1 cellular context compared by ENCODE assay signal in the genomic region with DNA sequence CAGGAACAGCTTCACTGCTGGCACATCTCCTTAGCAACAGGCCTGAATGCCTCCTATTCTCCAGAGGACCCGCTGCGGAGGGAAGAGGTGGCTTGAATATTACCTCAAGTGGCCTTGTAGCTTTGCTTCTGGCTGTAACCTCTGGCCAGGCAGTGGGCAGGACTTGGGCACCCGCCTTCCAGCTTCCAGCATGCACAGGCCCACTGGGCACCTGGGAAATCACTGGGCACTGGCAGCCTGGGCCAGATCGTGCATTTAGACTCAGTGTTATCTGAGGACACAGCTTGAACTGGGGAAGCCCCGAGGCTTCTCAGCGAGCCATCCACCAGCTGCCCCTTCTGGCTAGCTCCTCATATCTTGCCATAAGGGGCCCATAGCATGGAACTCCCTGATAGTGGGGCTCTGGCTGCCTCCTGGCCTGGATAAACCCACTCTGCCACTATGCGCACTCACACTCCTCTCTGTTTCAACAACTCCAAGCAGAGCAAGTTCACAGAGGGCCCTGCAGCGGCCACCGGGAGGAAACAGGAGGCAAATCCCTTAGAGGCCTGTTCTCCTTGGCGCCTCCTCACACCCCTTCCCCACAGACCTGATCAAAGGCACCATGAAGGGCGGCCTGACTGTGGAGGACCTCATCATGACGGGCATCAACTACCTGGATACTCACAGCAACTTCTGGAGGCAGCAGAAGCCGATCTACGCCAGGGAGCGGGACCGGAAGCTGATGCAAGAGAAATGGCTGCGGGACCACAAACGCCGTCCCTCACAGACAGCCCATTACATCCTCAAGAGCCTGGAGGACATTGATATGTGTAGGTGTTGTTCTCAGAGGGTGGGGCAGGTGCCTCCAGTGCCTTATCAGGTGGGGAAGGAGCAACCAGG.
A peak's percentile ranks its signal among the peaks of the same experiment; 100 is the strongest.
TF ChIP-seq lines count a peak whose summit lies in the region.

No MANE protein-coding gene starts in this region.

TF ChIP-seq in K562, 482 proteins besides CTCF, POLR2A, EP300 and RAD21 (continued from another document and continues in another):
- TF ChIP-seq MXI1 (IDR thresholded peaks at IDR 0.05; ENCODE audit: low read depth, low read length) (no peak), PRMT5 (CRISPR knock-in tag; IDR thresholded peaks at IDR 0.05) (no peak), MEF2A (IDR thresholded peaks at IDR 0.05; ENCODE audit: control insufficient read depth, low read depth, low read length) (no peak), KDM1A (IDR thresholded peaks at IDR 0.05) (no peak), TEAD4 (IDR thresholded peaks at IDR 0.05; ENCODE audit: low read length) (peak; percentile 81), TEAD4 (CRISPR knock-in tag; IDR thresholded peaks at IDR 0.05; ENCODE audit: borderline replicate concordance) (no peak), ZNF766 (CRISPR knock-in tag; conservative IDR thresholded peaks at IDR 0.05) (0 out of 2 replicates have a peak, but pooled peaks have one; percentile 50), CBX8 (IDR thresholded peaks at IDR 0.05; ENCODE audit: borderline replicate concordance, extremely low read depth, low read depth, low read length, poor library complexity, severe bottlenecking) (no peak), POLR2G (IDR thresholded peaks at IDR 0.05; ENCODE audit: low read depth, low read length) (no peak; the same call in 1 of the 2 replicates), ZNF584 (CRISPR knock-in tag; IDR thresholded peaks at IDR 0.05; ENCODE audit: low read depth) (no peak), FOXM1 (IDR thresholded peaks at IDR 0.05; ENCODE audit: low read depth) (no peak; the same call in 1 of the 2 replicates), FOXM1 (CRISPR knock-in tag; IDR thresholded peaks at IDR 0.05; ENCODE audit: low read depth) (no peak), TRIM24 (IDR thresholded peaks at IDR 0.05) (peak; percentile 66 to 68; a peak in 3 of 4 replicates), KLF13 (tag; IDR thresholded peaks at IDR 0.05; ENCODE audit: borderline replicate concordance, low read depth) (no peak), CBX1 (IDR thresholded peaks at IDR 0.05; ENCODE audit: low read depth) (no peak), TEAD1 (CRISPR knock-in tag; IDR thresholded peaks at IDR 0.05) (no peak), ZNF197 (CRISPR knock-in tag; IDR thresholded peaks at IDR 0.05; ENCODE audit: low read depth) (no peak), TAL1 (IDR thresholded peaks at IDR 0.05) (peak; percentile 81; the same call in 1 of the 2 replicates), ELF2 (CRISPR knock-in tag; IDR thresholded peaks at IDR 0.05) (no peak), MBD2 (IDR thresholded peaks at IDR 0.05; ENCODE audit: borderline replicate concordance, low read depth) (no peak), ZNF507 (tag; conservative IDR thresholded peaks at IDR 0.05) (no peak), MAFF (IDR thresholded peaks at IDR 0.05; ENCODE audit: low read length) (no peak), NFRKB (IDR thresholded peaks at IDR 0.05; ENCODE audit: low read depth) (peak; percentile 83), TAF1 (IDR thresholded peaks at IDR 0.05; ENCODE audit: control insufficient read depth, extremely low read depth, insufficient read depth, low read length, severe bottlenecking) (no peak), TCF7L2 (IDR thresholded peaks at IDR 0.05; ENCODE audit: low read depth, low read length) (no peak), MTA3 (IDR thresholded peaks at IDR 0.05; ENCODE audit: borderline replicate concordance) (0 out of 2 replicates have a peak, but pooled peaks have one; percentile 27), SMARCE1 (IDR thresholded peaks at IDR 0.05) (no peak), FOXJ2 (tag; IDR thresholded peaks at IDR 0.05) (no peak), ZNF12 (CRISPR knock-in tag; IDR thresholded peaks at IDR 0.05) (no peak), TBL1XR1 (IDR thresholded peaks at IDR 0.05; ENCODE audit: low read length in 2 of 2) (no peak), PHF21A (IDR thresholded peaks at IDR 0.05; ENCODE audit: borderline replicate concordance, low read depth) (no peak), TARDBP (IDR thresholded peaks at IDR 0.05) (no peak), ILF3 (IDR thresholded peaks at IDR 0.05; ENCODE audit: borderline replicate concordance) (no peak), MED1 (CRISPR knock-in tag; IDR thresholded peaks at IDR 0.05; ENCODE audit: borderline replicate concordance) (no peak), NCOA6 (IDR thresholded peaks at IDR 0.05) (no peak), ETV1 (tag; conservative IDR thresholded peaks at IDR 0.05; ENCODE audit: low read depth) (peak; percentile 69; the same call in 1 of the 2 replicates), FOXK2 (conservative IDR thresholded peaks at IDR 0.05 in 1 of 2, IDR thresholded peaks at IDR 0.05 in 1 of 2; ENCODE audit: low read depth in 2 of 2) (no peak), NFATC3 (IDR thresholded peaks at IDR 0.05) (no peak), ESRRB (CRISPR knock-in tag; IDR thresholded peaks at IDR 0.05; ENCODE audit: borderline replicate concordance) (no peak), ZNF146 (CRISPR knock-in tag; IDR thresholded peaks at IDR 0.05; ENCODE audit: unreplicated experiment) (no peak), ILK (tag; IDR thresholded peaks at IDR 0.05; ENCODE audit: borderline replicate concordance, low read depth) (no peak), YY1 (IDR thresholded peaks at IDR 0.05; ENCODE audit: borderline replicate concordance in 1 of 3, control insufficient read depth in 1 of 3, extremely low read depth in 1 of 3, insufficient read depth in 3 of 3, insufficient read length in 1 of 3, insufficient replicate concordance in 2 of 3, low read depth in 1 of 3, low read length in 2 of 3) (peak in 1 of 3 experiments; percentile 28), IFI16 (CRISPR knock-in tag; IDR thresholded peaks at IDR 0.05) (no peak), SIN3A (IDR thresholded peaks at IDR 0.05; ENCODE audit: borderline replicate concordance in 2 of 2, control insufficient read depth in 1 of 2, low read depth in 2 of 2, low read length in 2 of 2) (no peak)
- TF ChIP-seq, protein P1, sequence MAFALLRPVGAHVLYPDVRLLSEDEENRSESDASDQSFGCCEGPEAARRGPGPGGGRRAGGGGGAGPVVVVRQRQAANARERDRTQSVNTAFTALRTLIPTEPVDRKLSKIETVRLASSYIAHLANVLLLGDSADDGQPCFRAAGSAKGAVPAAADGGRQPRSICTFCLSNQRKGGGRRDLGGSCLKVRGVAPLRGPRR (CRISPR knock-in tag; IDR thresholded peaks at IDR 0.05), result no peak
- TF ChIP-seq, protein P2, sequence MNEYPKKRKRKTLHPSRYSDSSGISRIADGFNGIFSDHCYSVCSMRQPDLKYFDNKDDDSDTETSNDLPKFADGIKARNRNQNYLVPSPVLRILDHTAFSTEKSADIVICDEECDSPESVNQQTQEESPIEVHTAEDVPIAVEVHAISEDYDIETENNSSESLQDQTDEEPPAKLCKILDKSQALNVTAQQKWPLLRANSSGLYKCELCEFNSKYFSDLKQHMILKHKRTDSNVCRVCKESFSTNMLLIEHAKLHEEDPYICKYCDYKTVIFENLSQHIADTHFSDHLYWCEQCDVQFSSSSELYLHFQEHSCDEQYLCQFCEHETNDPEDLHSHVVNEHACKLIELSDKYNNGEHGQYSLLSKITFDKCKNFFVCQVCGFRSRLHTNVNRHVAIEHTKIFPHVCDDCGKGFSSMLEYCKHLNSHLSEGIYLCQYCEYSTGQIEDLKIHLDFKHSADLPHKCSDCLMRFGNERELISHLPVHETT (CRISPR knock-in tag; conservative IDR thresholded peaks at IDR 0.05 in 1 of 2, IDR thresholded peaks at IDR 0.05 in 1 of 2), result peak in 1 of 2 experiments; percentile 79; a peak in 2 of 4 replicates
- TF ChIP-seq, protein P3, sequence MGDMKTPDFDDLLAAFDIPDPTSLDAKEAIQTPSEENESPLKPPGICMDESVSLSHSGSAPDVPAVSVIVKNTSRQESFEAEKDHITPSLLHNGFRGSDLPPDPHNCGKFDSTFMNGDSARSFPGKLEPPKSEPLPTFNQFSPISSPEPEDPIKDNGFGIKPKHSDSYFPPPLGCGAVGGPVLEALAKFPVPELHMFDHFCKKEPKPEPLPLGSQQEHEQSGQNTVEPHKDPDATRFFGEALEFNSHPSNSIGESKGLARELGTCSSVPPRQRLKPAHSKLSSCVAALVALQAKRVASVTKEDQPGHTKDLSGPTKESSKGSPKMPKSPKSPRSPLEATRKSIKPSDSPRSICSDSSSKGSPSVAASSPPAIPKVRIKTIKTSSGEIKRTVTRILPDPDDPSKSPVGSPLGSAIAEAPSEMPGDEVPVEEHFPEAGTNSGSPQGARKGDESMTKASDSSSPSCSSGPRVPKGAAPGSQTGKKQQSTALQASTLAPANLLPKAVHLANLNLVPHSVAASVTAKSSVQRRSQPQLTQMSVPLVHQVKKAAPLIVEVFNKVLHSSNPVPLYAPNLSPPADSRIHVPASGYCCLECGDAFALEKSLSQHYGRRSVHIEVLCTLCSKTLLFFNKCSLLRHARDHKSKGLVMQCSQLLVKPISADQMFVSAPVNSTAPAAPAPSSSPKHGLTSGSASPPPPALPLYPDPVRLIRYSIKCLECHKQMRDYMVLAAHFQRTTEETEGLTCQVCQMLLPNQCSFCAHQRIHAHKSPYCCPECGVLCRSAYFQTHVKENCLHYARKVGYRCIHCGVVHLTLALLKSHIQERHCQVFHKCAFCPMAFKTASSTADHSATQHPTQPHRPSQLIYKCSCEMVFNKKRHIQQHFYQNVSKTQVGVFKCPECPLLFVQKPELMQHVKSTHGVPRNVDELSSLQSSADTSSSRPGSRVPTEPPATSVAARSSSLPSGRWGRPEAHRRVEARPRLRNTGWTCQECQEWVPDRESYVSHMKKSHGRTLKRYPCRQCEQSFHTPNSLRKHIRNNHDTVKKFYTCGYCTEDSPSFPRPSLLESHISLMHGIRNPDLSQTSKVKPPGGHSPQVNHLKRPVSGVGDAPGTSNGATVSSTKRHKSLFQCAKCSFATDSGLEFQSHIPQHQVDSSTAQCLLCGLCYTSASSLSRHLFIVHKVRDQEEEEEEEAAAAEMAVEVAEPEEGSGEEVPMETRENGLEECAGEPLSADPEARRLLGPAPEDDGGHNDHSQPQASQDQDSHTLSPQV (IDR thresholded peaks at IDR 0.05), result peak; percentile 75
- TF ChIP-seq, protein P4, sequence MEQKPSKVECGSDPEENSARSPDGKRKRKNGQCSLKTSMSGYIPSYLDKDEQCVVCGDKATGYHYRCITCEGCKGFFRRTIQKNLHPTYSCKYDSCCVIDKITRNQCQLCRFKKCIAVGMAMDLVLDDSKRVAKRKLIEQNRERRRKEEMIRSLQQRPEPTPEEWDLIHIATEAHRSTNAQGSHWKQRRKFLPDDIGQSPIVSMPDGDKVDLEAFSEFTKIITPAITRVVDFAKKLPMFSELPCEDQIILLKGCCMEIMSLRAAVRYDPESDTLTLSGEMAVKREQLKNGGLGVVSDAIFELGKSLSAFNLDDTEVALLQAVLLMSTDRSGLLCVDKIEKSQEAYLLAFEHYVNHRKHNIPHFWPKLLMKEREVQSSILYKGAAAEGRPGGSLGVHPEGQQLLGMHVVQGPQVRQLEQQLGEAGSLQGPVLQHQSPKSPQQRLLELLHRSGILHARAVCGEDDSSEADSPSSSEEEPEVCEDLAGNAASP (IDR thresholded peaks at IDR 0.05), result peak; percentile 44
- TF ChIP-seq, protein P5, sequence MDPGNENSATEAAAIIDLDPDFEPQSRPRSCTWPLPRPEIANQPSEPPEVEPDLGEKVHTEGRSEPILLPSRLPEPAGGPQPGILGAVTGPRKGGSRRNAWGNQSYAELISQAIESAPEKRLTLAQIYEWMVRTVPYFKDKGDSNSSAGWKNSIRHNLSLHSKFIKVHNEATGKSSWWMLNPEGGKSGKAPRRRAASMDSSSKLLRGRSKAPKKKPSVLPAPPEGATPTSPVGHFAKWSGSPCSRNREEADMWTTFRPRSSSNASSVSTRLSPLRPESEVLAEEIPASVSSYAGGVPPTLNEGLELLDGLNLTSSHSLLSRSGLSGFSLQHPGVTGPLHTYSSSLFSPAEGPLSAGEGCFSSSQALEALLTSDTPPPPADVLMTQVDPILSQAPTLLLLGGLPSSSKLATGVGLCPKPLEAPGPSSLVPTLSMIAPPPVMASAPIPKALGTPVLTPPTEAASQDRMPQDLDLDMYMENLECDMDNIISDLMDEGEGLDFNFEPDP (CRISPR knock-in tag; IDR thresholded peaks at IDR 0.05), result no peak
- TF ChIP-seq, protein P6, sequence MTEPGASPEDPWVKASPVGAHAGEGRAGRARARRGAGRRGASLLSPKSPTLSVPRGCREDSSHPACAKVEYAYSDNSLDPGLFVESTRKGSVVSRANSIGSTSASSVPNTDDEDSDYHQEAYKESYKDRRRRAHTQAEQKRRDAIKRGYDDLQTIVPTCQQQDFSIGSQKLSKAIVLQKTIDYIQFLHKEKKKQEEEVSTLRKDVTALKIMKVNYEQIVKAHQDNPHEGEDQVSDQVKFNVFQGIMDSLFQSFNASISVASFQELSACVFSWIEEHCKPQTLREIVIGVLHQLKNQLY (CRISPR knock-in tag; conservative IDR thresholded peaks at IDR 0.05), result no peak
- TF ChIP-seq, protein P7, sequence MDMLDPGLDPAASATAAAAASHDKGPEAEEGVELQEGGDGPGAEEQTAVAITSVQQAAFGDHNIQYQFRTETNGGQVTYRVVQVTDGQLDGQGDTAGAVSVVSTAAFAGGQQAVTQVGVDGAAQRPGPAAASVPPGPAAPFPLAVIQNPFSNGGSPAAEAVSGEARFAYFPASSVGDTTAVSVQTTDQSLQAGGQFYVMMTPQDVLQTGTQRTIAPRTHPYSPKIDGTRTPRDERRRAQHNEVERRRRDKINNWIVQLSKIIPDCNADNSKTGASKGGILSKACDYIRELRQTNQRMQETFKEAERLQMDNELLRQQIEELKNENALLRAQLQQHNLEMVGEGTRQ (CRISPR knock-in tag; IDR thresholded peaks at IDR 0.05), result no peak
- TF ChIP-seq, protein P8, sequence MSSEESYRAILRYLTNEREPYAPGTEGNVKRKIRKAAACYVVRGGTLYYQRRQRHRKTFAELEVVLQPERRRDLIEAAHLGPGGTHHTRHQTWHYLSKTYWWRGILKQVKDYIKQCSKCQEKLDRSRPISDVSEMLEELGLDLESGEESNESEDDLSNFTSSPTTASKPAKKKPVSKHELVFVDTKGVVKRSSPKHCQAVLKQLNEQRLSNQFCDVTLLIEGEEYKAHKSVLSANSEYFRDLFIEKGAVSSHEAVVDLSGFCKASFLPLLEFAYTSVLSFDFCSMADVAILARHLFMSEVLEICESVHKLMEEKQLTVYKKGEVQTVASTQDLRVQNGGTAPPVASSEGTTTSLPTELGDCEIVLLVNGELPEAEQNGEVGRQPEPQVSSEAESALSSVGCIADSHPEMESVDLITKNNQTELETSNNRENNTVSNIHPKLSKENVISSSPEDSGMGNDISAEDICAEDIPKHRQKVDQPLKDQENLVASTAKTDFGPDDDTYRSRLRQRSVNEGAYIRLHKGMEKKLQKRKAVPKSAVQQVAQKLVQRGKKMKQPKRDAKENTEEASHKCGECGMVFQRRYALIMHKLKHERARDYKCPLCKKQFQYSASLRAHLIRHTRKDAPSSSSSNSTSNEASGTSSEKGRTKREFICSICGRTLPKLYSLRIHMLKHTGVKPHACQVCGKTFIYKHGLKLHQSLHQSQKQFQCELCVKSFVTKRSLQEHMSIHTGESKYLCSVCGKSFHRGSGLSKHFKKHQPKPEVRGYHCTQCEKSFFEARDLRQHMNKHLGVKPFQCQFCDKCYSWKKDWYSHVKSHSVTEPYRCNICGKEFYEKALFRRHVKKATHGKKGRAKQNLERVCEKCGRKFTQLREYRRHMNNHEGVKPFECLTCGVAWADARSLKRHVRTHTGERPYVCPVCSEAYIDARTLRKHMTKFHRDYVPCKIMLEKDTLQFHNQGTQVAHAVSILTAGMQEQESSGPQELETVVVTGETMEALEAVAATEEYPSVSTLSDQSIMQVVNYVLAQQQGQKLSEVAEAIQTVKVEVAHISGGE (CRISPR knock-in tag; IDR thresholded peaks at IDR 0.05), result peak in 1 of 3 experiments; percentile 73; a peak in 2 of 6 replicates
